Comparison of ENCODE assay signal across 8 cellular contexts in the genomic region with DNA sequence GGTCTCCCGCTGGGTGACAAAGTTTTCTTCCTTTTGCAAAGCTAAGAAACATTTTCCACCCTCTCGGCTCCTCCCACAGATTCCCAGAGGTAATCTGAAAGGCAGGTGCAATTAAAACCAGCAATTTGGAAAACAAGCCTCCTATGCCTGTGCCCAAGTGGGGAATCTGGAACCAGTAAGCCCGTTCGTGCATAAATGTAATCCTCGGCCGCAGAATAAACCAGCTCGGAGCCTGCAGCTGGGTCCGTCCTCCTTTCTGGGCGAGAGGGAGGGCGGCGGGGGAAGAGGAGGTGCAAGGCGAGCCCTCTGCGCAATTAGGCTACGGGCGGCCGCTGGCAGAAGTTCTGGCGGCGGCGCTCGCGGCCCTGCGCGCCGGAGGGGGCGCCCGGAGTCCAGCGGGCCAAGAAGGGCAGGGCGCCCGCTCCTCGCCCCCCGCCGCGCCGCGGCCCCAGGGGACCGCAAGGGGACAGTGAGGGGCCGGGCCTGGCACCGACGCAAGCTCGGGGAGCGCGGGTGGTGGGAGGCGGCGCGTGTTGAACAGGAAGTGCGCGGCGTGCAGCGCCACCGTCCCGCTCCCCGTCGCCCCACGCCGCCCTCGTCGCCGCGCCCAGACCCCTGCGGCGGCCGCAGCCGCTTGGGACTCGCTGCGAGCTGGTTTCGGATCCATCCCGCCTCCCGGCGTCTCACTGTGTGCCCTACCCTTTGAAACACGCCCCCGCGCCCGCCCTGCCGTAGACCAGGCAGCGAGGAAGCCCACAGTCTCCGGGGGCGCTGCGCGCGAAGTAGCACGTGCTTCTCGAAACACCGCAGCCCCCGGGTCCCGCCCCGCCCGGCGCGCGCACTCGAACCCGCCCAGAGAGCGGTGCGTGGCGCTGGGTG. TPM values are rescaled to one million over a fixed set of nuclear protein-coding genes. Genes with fewer than 3 reads are reported as not detected.
DNase-seq lines count a peak whose midpoint lies in the region; ATAC-seq and TF ChIP-seq lines count a peak whose summit lies in the region.

PRKAG2 (minus strand) TSS at position 217 of the 879 bp plus-strand sequence. CDS start 495 bp downstream, outside the sequence.

- peak within 1 kb of the TSS; percentile 86 to 98 (median 94) for H3K27ac ChIP-seq in esophagus squamous epithelium

- H3K4me1 Mint-ChIP-seq in activated T-cell treated with anti-CD3 and anti-CD28 coated beads, Interleukin-2, amount 50 U/mL, for 4 hours (ENCODE audit: low read depth), result peaks cover 10% of the 10 kb centered on the region
- peaks cover 9 to 24% of the 10 kb centered on the region in 2 donors for H3K4me1 Mint-ChIP-seq in natural killer cell treated with Interleukin-12 subunit alpha and Interleukin-12 subunit beta and Interleukin-15 and Interleukin-18, amount 100 ng/mL, for 72 hours (ENCODE audit: low read depth in 2 of 2)
- peaks cover 8 to 19% of the 10 kb centered on the region in 2 donors for H3K4me1 Mint-ChIP-seq in stimulated activated naive B cell treated with anti-CD40 and anti-IgM and Interleukin-4, amounts not matched to agents 10 μg/mL and 1 μg/mL and 100 μg/mL, for 72 hours

- no peaks in the 10 kb centered on the region for H3K9me3 ChIP-seq in esophagus squamous epithelium

- H3K4me3 Mint-ChIP-seq in activated T-cell treated with anti-CD3 and anti-CD28 coated beads, Interleukin-2, amount 50 U/mL, for 4 hours, result peak within 1 kb of the TSS; percentile 98
- peak within 1 kb of the TSS; percentile 91 for H3K4me3 Mint-ChIP-seq in natural killer cell treated with Interleukin-12 subunit alpha and Interleukin-12 subunit beta and Interleukin-15 and Interleukin-18, amount 100 ng/mL, for 72 hours
- H3K4me3 Mint-ChIP-seq in stimulated activated naive B cell treated with anti-CD40 and anti-IgM and Interleukin-4, amounts not matched to agents 10 μg/mL and 1 μg/mL and 100 μg/mL, for 72 hours, result peak within 1 kb of the TSS; percentile 98 to 99

- H3K4me1 ChIP-seq in esophagus squamous epithelium, result peaks cover 11 to 46% (median 15%) of the 10 kb centered on the region in 3 donors

- peak within 1 kb of the TSS; percentile 63 to 81 for H3K27ac Mint-ChIP-seq in natural killer cell treated with Interleukin-12 subunit alpha and Interleukin-12 subunit beta and Interleukin-15 and Interleukin-18, amount 100 ng/mL, for 72 hours
- peak within 1 kb of the TSS; percentile 93 for H3K27ac Mint-ChIP-seq in stimulated activated naive B cell treated with anti-CD40 and anti-IgM and Interleukin-4, amounts not matched to agents 10 μg/mL and 1 μg/mL and 100 μg/mL, for 72 hours

- no peaks in the 10 kb centered on the region for H3K27me3 Mint-ChIP-seq in activated T-cell treated with anti-CD3 and anti-CD28 coated beads, Interleukin-2, amount 50 U/mL, for 4 hours (ENCODE audit: low read depth)
- H3K27me3 Mint-ChIP-seq in natural killer cell treated with Interleukin-12 subunit alpha and Interleukin-12 subunit beta and Interleukin-15 and Interleukin-18, amount 100 ng/mL, for 72 hours, result no peaks in the 10 kb centered on the region
- no peaks in the 10 kb centered on the region for H3K27me3 Mint-ChIP-seq in stimulated activated naive B cell treated with anti-CD40 and anti-IgM and Interleukin-4, amounts not matched to agents 10 μg/mL and 1 μg/mL and 100 μg/mL, for 72 hours

- intact Hi-C loops in esophagus squamous epithelium (cut with DNase I), result no loop called here

- H3K27me3 ChIP-seq in esophagus squamous epithelium, result no peaks in the 10 kb centered on the region

- no peaks in the 10 kb centered on the region for H3K36me3 Mint-ChIP-seq in activated T-cell treated with anti-CD3 and anti-CD28 coated beads, Interleukin-2, amount 50 U/mL, for 4 hours (ENCODE audit: insufficient read depth)
- no peaks in the 10 kb centered on the region for H3K36me3 Mint-ChIP-seq in natural killer cell treated with Interleukin-12 subunit alpha and Interleukin-12 subunit beta and Interleukin-15 and Interleukin-18, amount 100 ng/mL, for 72 hours
- no peaks in the 10 kb centered on the region for H3K36me3 Mint-ChIP-seq in stimulated activated naive B cell treated with anti-CD40 and anti-IgM and Interleukin-4, amounts not matched to agents 10 μg/mL and 1 μg/mL and 100 μg/mL, for 72 hours

- no peaks in the 10 kb centered on the region for H3K36me3 ChIP-seq in esophagus squamous epithelium

- 0% methylated on average over 7 of the region's 95 CpGs; no CpG with 5 or more reads in 1 of the 2 donors for WGBS in esophagus squamous epithelium, 2 donors

- TF ChIP-seq POLR2A in esophagus squamous epithelium (IDR thresholded peaks at IDR 0.05), result peak in 2 of 4 donors; percentile 62 to 63

- peak; percentile 48 for ATAC-seq in HG03103 (IDR thresholded peaks at IDR 0.05; ENCODE audit: low read depth, unreplicated experiment)
- ATAC-seq in activated T-cell treated with anti-CD3 and anti-CD28 coated beads, Interleukin-2, amount 50 U/mL, for 4 hours, result peak; percentile 56 to 63
- peak; percentile 77 to 82 for ATAC-seq in natural killer cell treated with Interleukin-12 subunit alpha and Interleukin-12 subunit beta and Interleukin-15 and Interleukin-18, amount 100 ng/mL, for 72 hours
- ATAC-seq in stimulated activated naive B cell treated with anti-CD40 and anti-IgM and Interleukin-4, amounts not matched to agents 10 μg/mL and 1 μg/mL and 100 μg/mL, for 72 hours (replicated peaks), result peak; percentile 62 to 64

- H3K9me3 Mint-ChIP-seq in activated T-cell treated with anti-CD3 and anti-CD28 coated beads, Interleukin-2, amount 50 U/mL, for 4 hours, result no peaks in the 10 kb centered on the region
- no peaks in the 10 kb centered on the region for H3K9me3 Mint-ChIP-seq in natural killer cell treated with Interleukin-12 subunit alpha and Interleukin-12 subunit beta and Interleukin-15 and Interleukin-18, amount 100 ng/mL, for 72 hours
- H3K9me3 Mint-ChIP-seq in stimulated activated naive B cell treated with anti-CD40 and anti-IgM and Interleukin-4, amounts not matched to agents 10 μg/mL and 1 μg/mL and 100 μg/mL, for 72 hours, result peaks cover 0 to 2% of the 10 kb centered on the region in 2 donors

- DNase-seq in NCI-H510A treated with DMSO at 0.1 percent for 48 hours (lab: John Stamatoyannopoulos, UW) (peak; percentile 40), NCI-H510A (lab: John Stamatoyannopoulos, UW) (no peak), NCI-H748 (lab: John Stamatoyannopoulos, UW; ENCODE audit: unreplicated experiment) (peak; percentile 70), esophagus squamous epithelium (lab: John Stamatoyannopoulos, UW) (peak; percentile 54)
- peak; percentile 76 for DNase-seq in activated T-cell treated with anti-CD3 and anti-CD28 coated beads, Interleukin-2, amount 50 U/mL, for 4 hours
- peak; percentile 82 for DNase-seq in natural killer cell treated with Interleukin-12 subunit alpha and Interleukin-12 subunit beta and Interleukin-15 and Interleukin-18, amount 100 ng/mL, for 72 hours (ENCODE audit: low spot score)
- DNase-seq in stimulated activated naive B cell treated with anti-CD40 and anti-IgM and Interleukin-4, amounts not matched to agents 10 μg/mL and 1 μg/mL and 100 μg/mL, for 72 hours, result peak; percentile 67

- H3K4me3 ChIP-seq in esophagus squamous epithelium, result peak within 1 kb of the TSS; percentile 71 to 94 (median 80)

- TF ChIP-seq CTCF in esophagus squamous epithelium (IDR thresholded peaks at IDR 0.05), result peak in 3 of 6 experiments; percentile 9 to 18 (median 10)

RNA-seq across cellular contexts. Expression of gene PRKAG2, which starts in this region (rescaled TPM):
- 10 to 100 TPM; 28.6 to 31.5 (median 29.3) TPM for total RNA-seq in activated T-cell treated with anti-CD3 and anti-CD28 coated beads, Interleukin-2, amount 50 U/mL, for 4 hours
- 10 to 100 TPM in 3 of 4 donors, 1 to 10 TPM in 1; 8.9 to 35.1 (median 13.6) TPM for total RNA-seq in esophagus squamous epithelium
- 10 to 100 TPM; 19.9 to 22.6 TPM for total RNA-seq in natural killer cell treated with Interleukin-12 subunit alpha and Interleukin-12 subunit beta and Interleukin-15 and Interleukin-18, amount 100 ng/mL, for 72 hours
